ENCODE assay signal across 10 cellular contexts in genomic region chrX:110276778-110277177, GRCh38. TPM values are rescaled to one million over a fixed set of nuclear protein-coding genes. Genes with fewer than 3 reads are reported as not detected.
DNase-seq lines count a peak whose midpoint lies in the region; ATAC-seq and TF ChIP-seq lines count a peak whose summit lies in the region.
"Had no signal": no experiment of that assay in that cellular context is flagged by ENCODE, and none has a peak within 500 bp of the region (broad histone marks: within the 10 kb centered on the region; RNA-seq: fewer than 3 reads in every experiment).

No MANE protein-coding gene starts in this region.

- H2AFZ ChIP-seq in mammary epithelial cell (ENCODE audit: low read depth, low read length), result no peak overlapping the region

- H3K4me3 ChIP-seq in mammary epithelial cell (replicated peaks in 1 of 3; ENCODE audit: insufficient read depth in 1 of 3, low read depth in 2 of 3, low read length in 3 of 3), result no peak overlapping the region

- H3K36me3 ChIP-seq in mammary epithelial cell (ENCODE audit: insufficient read depth, low read length), result no peaks in the 10 kb centered on the region

- H4K20me1 ChIP-seq in mammary epithelial cell (ENCODE audit: insufficient read depth, low read length), result no peaks in the 10 kb centered on the region

- dilution Hi-C loops in mammary epithelial cell (cut with HindIII; ENCODE audit: low sequenced_read_pairs), result no loop called here

- H3K79me2 ChIP-seq in mammary epithelial cell (ENCODE audit: insufficient read depth, low read length), result peaks cover 46% of the 10 kb centered on the region

- ATAC-seq in GM18867 (IDR thresholded peaks at IDR 0.05; ENCODE audit: unreplicated experiment) (peak; percentile 81), GM21576 (IDR thresholded peaks at IDR 0.05; ENCODE audit: unreplicated experiment) (peak; percentile 94), HG03139 (IDR thresholded peaks at IDR 0.05; ENCODE audit: unreplicated experiment) (peak; percentile 93), left colon (no peak)

- no peak for TF ChIP-seq CTCF in mammary epithelial cell (conservative IDR thresholded peaks at IDR 0.05 in 1 of 2, IDR thresholded peaks at IDR 0.05 in 1 of 2; ENCODE audit: extremely low read depth in 1 of 2, insufficient read depth in 1 of 2, low read depth in 1 of 2, low read length in 2 of 2)

- intact Hi-C loops in mammary epithelial cell (cut with micrococcal nuclease) (no loop called here), left colon (cut with DNase I, micrococcal nuclease) (no loop called here)

- H3K27ac ChIP-seq in mammary epithelial cell (ENCODE audit: insufficient read depth, low read depth, low read length), result no peak overlapping the region

- in situ Hi-C loops in mammary epithelial cell (cut with MboI; ENCODE audit: low sequenced_read_pairs in 2 of 2), result no loop called here

- no peaks in the 10 kb centered on the region for H3K27me3 ChIP-seq in mammary epithelial cell (ENCODE audit: insufficient read depth, low read length)

- CTCF ChIA-PET in mammary epithelial cell (lab: Charles Lee; ENCODE audit: low non-redundant PET), result no interaction called here

- BruUV-seq in mammary epithelial cell (replicated peaks; lab: Mats Ljungman, UMichigan), result no TSS peak

- DNase-seq in globus pallidus (ENCODE audit: low spot score), result peak; percentile 0
- no peak for DNase-seq in activated CD8-positive, alpha-beta memory T cell treated with anti-CD3 and anti-CD28 coated beads, Interleukin-2, amount 50 U/mL, for 48 hours
- no peak for DNase-seq in mammary epithelial cell
- DNase-seq in left colon, result no peak
- no peak for DNase-seq in NCI-H748 treated with DMSO at 0.1 percent for 48 hours (lab: John Stamatoyannopoulos, UW)
- DNase-seq: NCI-H187 treated with DMSO at 0.1 percent for 48 hours, SHP77 had no signal

- no peaks in the 10 kb centered on the region for H3K4me1 ChIP-seq in mammary epithelial cell (ENCODE audit: insufficient read depth, low read length)

- H3K9ac ChIP-seq in mammary epithelial cell (ENCODE audit: insufficient read depth, low read length), result no peak overlapping the region

- H3K4me2 ChIP-seq in mammary epithelial cell (ENCODE audit: insufficient read depth, low read depth, low read length), result no peak overlapping the region

- no peaks in the 10 kb centered on the region for H3K9me3 ChIP-seq in mammary epithelial cell (replicated peaks; ENCODE audit: insufficient read depth, low read length)

- WGBS in mammary epithelial cell (ENCODE audit: low coverage, missing lambda C conversion rate), result 53% methylated on average over 2 of the region's 2 CpGs

RNA-seq across cellular contexts. Expression of gene AMMECR1, which starts 41.1 kb away (rescaled TPM):
- total RNA-seq in mammary epithelial cell, result 10 to 100 TPM; 21.0 to 22.7 TPM
- 12.4 TPM for polyA plus RNA-seq in mammary epithelial cell
- polyA minus RNA-seq in mammary epithelial cell, result 23.7 TPM
- 1 to 10 TPM; 7.5 to 9.7 TPM for total RNA-seq in left colon
